In the genomic region with DNA sequence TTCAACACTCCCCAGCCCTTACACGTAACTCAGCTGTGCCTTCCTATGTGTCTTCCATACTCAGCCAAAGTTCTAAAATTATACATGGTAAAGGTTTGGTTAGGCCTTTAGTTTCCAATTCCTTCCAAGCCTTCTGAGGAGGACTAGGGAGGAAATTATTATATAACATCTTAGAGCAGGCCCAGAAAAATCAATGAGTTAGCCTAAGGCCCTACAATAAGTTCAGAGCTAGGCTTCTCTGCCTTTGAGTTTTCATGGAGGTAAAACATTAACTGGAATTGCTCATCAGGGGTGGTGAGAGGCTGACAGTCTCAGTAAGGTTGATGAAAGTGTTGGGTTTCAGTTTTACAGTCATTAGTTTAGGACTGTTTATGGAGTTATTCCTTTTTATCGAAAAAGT, we compare ENCODE assay signal across 12 cellular contexts.
DNase-seq lines count a peak whose midpoint lies in the region; ATAC-seq, FAIRE-seq and TF ChIP-seq lines count a peak whose summit lies in the region.
"Had no signal": no experiment of that assay in that cellular context is flagged by ENCODE, and none has a peak within 500 bp of the region (broad histone marks: within the 10 kb centered on the region; RNA-seq: fewer than 3 reads in every experiment).

No MANE protein-coding gene starts in this region.

- intact Hi-C loops in thyroid gland (cut with DNase I), result no loop called here

- H3K36me3 ChIP-seq in thyroid gland, result no peaks in the 10 kb centered on the region

- H3K27me3 ChIP-seq in thyroid gland, result no peaks in the 10 kb centered on the region

- H3K4me1 ChIP-seq in thyroid gland, result no peaks in the 10 kb centered on the region

- DNase-seq in mesenteric fat pad (ENCODE audit: low spot score) (no peak), T1000 (lab: John Stamatoyannopoulos, UW) (no peak), thyroid gland (no peak)
- DNase-seq: activated CD8-positive, alpha-beta memory T cell treated with anti-CD3 and anti-CD28 coated beads, Interleukin-2, amount 50 U/mL, for 48 hours; effector CD8-positive, alpha-beta T cell; glutamatergic neuron; NCI-H446 treated with DMSO at 0.1 percent for 48 hours had no signal

- H3K4me3 ChIP-seq in thyroid gland (replicated peaks in 1 of 3), result no peak overlapping the region

- no peak for TF ChIP-seq POLR2A in thyroid gland (IDR thresholded peaks at IDR 0.05)

- peak; percentile 96 for FAIRE-seq in islet of Langerhans (lab: Jason Lieb, UNC)

- TF ChIP-seq CTCF in thyroid gland (IDR thresholded peaks at IDR 0.05), result no peak

- peak; percentile 76 for ATAC-seq in GM18498 (IDR thresholded peaks at IDR 0.05; ENCODE audit: unreplicated experiment)
- peak; percentile 89 for ATAC-seq in GM21381 (IDR thresholded peaks at IDR 0.05; ENCODE audit: unreplicated experiment)
- peak; percentile 92 for ATAC-seq in HG03175 (IDR thresholded peaks at IDR 0.05; ENCODE audit: unreplicated experiment)
- no peak for ATAC-seq in GM21526 (IDR thresholded peaks at IDR 0.05; ENCODE audit: low FRiP score, unreplicated experiment)

- no peak overlapping the region for H3K27ac ChIP-seq in thyroid gland

- WGBS in thyroid gland, 2 donors, result 96 to 97% methylated on average over 2 of the region's 2 CpGs

- H3K9me3 ChIP-seq in thyroid gland, result no peaks in the 10 kb centered on the region
